ENCODE assay signal across 9 cellular contexts in genomic region chr5:170225326-170226137, GRCh38. TPM values are rescaled to one million over a fixed set of nuclear protein-coding genes. Genes with fewer than 3 reads are reported as not detected.
DNase-seq lines count a peak whose midpoint lies in the region; ATAC-seq and TF ChIP-seq lines count a peak whose summit lies in the region.
"Had no signal": no experiment of that assay in that cellular context is flagged by ENCODE, and none has a peak within 500 bp of the region (broad histone marks: within the 10 kb centered on the region; RNA-seq: fewer than 3 reads in every experiment).

No MANE protein-coding gene starts in this region.

- H3K23ac ChIP-seq in mesenchymal stem cell (ENCODE audit: low read length in 2 of 2), result no peak overlapping the region

- H3K4ac ChIP-seq in mesenchymal stem cell (ENCODE audit: low read depth in 1 of 2, low read length in 2 of 2), result peak overlapping the region in 1 of 2 experiments; percentile 52

- H2BK5ac ChIP-seq in mesenchymal stem cell (ENCODE audit: low read depth, low read length, poor library complexity, severe bottlenecking), result no peak overlapping the region

- H3K4me1 ChIP-seq in Caco-2, result no peaks in the 10 kb centered on the region
- no peaks in the 10 kb centered on the region for H3K4me1 ChIP-seq in mesenchymal stem cell (ENCODE audit: control insufficient read depth, insufficient read depth, low read depth, low read length)

- H2BK15ac ChIP-seq in mesenchymal stem cell (ENCODE audit: low read depth, poor library complexity, severe bottlenecking), result no peak overlapping the region

- no TSS peak for BruUV-seq in Caco-2 (replicated peaks; lab: Mats Ljungman, UMichigan)

- H3K79me1 ChIP-seq in mesenchymal stem cell (replicated peaks; ENCODE audit: low read length, poor library complexity, severe bottlenecking), result no peaks in the 10 kb centered on the region

- peak overlapping the region in 1 of 2 experiments; percentile 94 for H3K14ac ChIP-seq in mesenchymal stem cell (ENCODE audit: low read length in 2 of 2)

- DNase-seq in Caco-2, result peak; percentile 59 to 69
- peak; percentile 84 for DNase-seq in NCI-H69 (lab: John Stamatoyannopoulos, UW)
- DNase-seq in activated CD4-positive, alpha-beta memory T cell treated with anti-CD3 and anti-CD28 coated beads for 36 hours, result peak; percentile 81
- peak; percentile 72 for DNase-seq in effector CD4-positive, alpha-beta T cell
- peak; percentile 68 for DNase-seq in mesenchymal stem cell
- peak; percentile 36 to 51 for DNase-seq in stimulated activated CD8-positive, alpha-beta memory T cell treated with anti-CD3 and anti-CD28 coated beads, Interleukin-15, amount 100 ng/mL, for 4 hours (ENCODE audit: low read depth in 2 of 2)

- H3K4me3 ChIP-seq in Caco-2 (ENCODE audit: low read depth, low read length), result no peak overlapping the region
- no peak overlapping the region for H3K4me3 ChIP-seq in mesenchymal stem cell (ENCODE audit: insufficient read depth in 1 of 2, low read depth in 1 of 2, low read length in 2 of 2)

- H3K9me3 ChIP-seq in Caco-2 (no peaks in the 10 kb centered on the region), mesenchymal stem cell (ENCODE audit: control insufficient read depth, low read length) (no peaks in the 10 kb centered on the region)

- H3K36me3 ChIP-seq in Caco-2 (ENCODE audit: control insufficient read depth, insufficient read depth, low read length), result no peaks in the 10 kb centered on the region
- H3K36me3 ChIP-seq in mesenchymal stem cell (ENCODE audit: control insufficient read depth in 1 of 2, insufficient read depth in 2 of 2, low read depth in 1 of 2, low read length in 2 of 2), result no peaks in the 10 kb centered on the region

- no peaks in the 10 kb centered on the region for H3K9me3 Mint-ChIP-seq in Caco-2 (ENCODE audit: unreplicated experiment)
- no peaks in the 10 kb centered on the region for H3K9me3 Mint-ChIP-seq in activated CD4-positive, alpha-beta memory T cell treated with anti-CD3 and anti-CD28 coated beads for 36 hours

- H4K8ac ChIP-seq in mesenchymal stem cell (ENCODE audit: low read length), result no peak overlapping the region

- H2BK120ac ChIP-seq in mesenchymal stem cell (ENCODE audit: low read depth, low read length), result no peak overlapping the region

- no peaks in the 10 kb centered on the region; the same call in 1 of the 2 replicates for H3K27me3 ChIP-seq in Caco-2 (replicated peaks; ENCODE audit: control insufficient read depth, insufficient read depth, low read length)
- no peaks in the 10 kb centered on the region for H3K27me3 ChIP-seq in mesenchymal stem cell (ENCODE audit: control insufficient read depth in 1 of 2, insufficient read depth in 1 of 2, low read length in 2 of 2)

- peak overlapping the region; percentile 6 to 77 for H3K18ac ChIP-seq in mesenchymal stem cell (ENCODE audit: low read depth in 1 of 2, low read length in 2 of 2)

- H2AK5ac ChIP-seq in mesenchymal stem cell (ENCODE audit: low read length, severe bottlenecking), result no peak overlapping the region

- TF ChIP-seq CTCF in Caco-2 (IDR thresholded peaks at IDR 0.05; ENCODE audit: insufficient read depth in 1 of 2, low read depth in 1 of 2, low read length in 1 of 2, severe bottlenecking in 1 of 2, unreplicated experiment in 1 of 2), result peak; percentile 69 to 75

- CTCF ChIA-PET in Caco-2 (lab: Charles Lee), result interaction anchor here (0.6 to 1.4 kb wide), 7 partner anchors 40 to 408 kb away, joined by 3 to 9 read pairs (median 5); no protein-coding TSS in a partner anchor
- CTCF ChIA-PET in activated CD4-positive, alpha-beta memory T cell treated with anti-CD3 and anti-CD28 coated beads for 36 hours (lab: Charles Lee), result interaction anchor here (0.7 to 10.2 kb wide), 47 partner anchors 8 to 399 kb away, joined by 3 to 221 read pairs (median 4); partner anchors contain the start of gene LCP2

- WGBS in mesenchymal stem cell, result 47% methylated on average over 5 of the region's 7 CpGs

- H3K4me2 ChIP-seq in mesenchymal stem cell (ENCODE audit: low read length, poor library complexity, severe bottlenecking), result no peak overlapping the region

- no peak overlapping the region for H3K27ac Mint-ChIP-seq in Caco-2 (ENCODE audit: unreplicated experiment)
- no peak overlapping the region for H3K27ac Mint-ChIP-seq in activated CD4-positive, alpha-beta memory T cell treated with anti-CD3 and anti-CD28 coated beads for 36 hours

- H2AFZ ChIP-seq in mesenchymal stem cell (ENCODE audit: low read depth, low read length), result no peak overlapping the region

- peaks cover 8% of the 10 kb centered on the region for H3K27me3 Mint-ChIP-seq in Caco-2 (ENCODE audit: insufficient read depth, unreplicated experiment)
- no peaks in the 10 kb centered on the region for H3K27me3 Mint-ChIP-seq in activated CD4-positive, alpha-beta memory T cell treated with anti-CD3 and anti-CD28 coated beads for 36 hours

- peak; percentile 53 for ATAC-seq in HG02571 (IDR thresholded peaks at IDR 0.05; ENCODE audit: unreplicated experiment)
- no peak for ATAC-seq in HG03196 (IDR thresholded peaks at IDR 0.05; ENCODE audit: unreplicated experiment)

- peak overlapping the region; percentile 38 to 83 for H2BK12ac ChIP-seq in mesenchymal stem cell (ENCODE audit: low read length in 2 of 2)

- POLR2A ChIA-PET in Caco-2 (lab: Charles Lee), result no interaction called here
- POLR2A ChIA-PET in activated CD4-positive, alpha-beta memory T cell treated with anti-CD3 and anti-CD28 coated beads for 36 hours (lab: Charles Lee), result no interaction called here

- no peak overlapping the region for H3K27ac ChIP-seq in mesenchymal stem cell (ENCODE audit: low read length, poor library complexity, severe bottlenecking)

- H4K91ac ChIP-seq in mesenchymal stem cell (ENCODE audit: low read length), result no peak overlapping the region

- H3K4me3 Mint-ChIP-seq in Caco-2 (ENCODE audit: unreplicated experiment), result no peak overlapping the region
- H3K4me3 Mint-ChIP-seq in activated CD4-positive, alpha-beta memory T cell treated with anti-CD3 and anti-CD28 coated beads for 36 hours, result no peak overlapping the region

- H3K4me1 Mint-ChIP-seq in Caco-2 (ENCODE audit: low read depth, unreplicated experiment), result no peaks in the 10 kb centered on the region
- H3K4me1 Mint-ChIP-seq in activated CD4-positive, alpha-beta memory T cell treated with anti-CD3 and anti-CD28 coated beads for 36 hours (ENCODE audit: low read depth), result peaks cover 3% of the 10 kb centered on the region

- no peaks in the 10 kb centered on the region for H3K36me3 Mint-ChIP-seq in Caco-2 (ENCODE audit: insufficient read depth, unreplicated experiment)
- H3K36me3 Mint-ChIP-seq in activated CD4-positive, alpha-beta memory T cell treated with anti-CD3 and anti-CD28 coated beads for 36 hours, result no peaks in the 10 kb centered on the region

- H3K9ac ChIP-seq in mesenchymal stem cell (ENCODE audit: low read length), result no peak overlapping the region

- intact Hi-C loops in Caco-2 (cut with micrococcal nuclease; ENCODE audit: unreplicated experiment), result loop anchor here (1.0 to 10.0 kb wide), 4 partner anchors 119 to 961 kb away; no protein-coding TSS in a partner anchor
- intact Hi-C loops in activated CD4-positive, alpha-beta memory T cell treated with anti-CD3 and anti-CD28 coated beads for 36 hours (cut with micrococcal nuclease), result loop anchor here (1.0 to 10.0 kb wide), 4 partner anchors 49 to 399 kb away; no protein-coding TSS in a partner anchor

RNA-seq across cellular contexts. Expression of gene C5orf58, which starts 7.3 kb away (rescaled TPM):
- not detected in 2 replicates for total RNA-seq in Caco-2 (2022)
- total RNA-seq in activated CD4-positive, alpha-beta memory T cell treated with anti-CD3 and anti-CD28 coated beads for 36 hours, result not detected
- not detected for polyA plus RNA-seq in mesenchymal stem cell (2013, experiment 1 of 2)
- polyA plus RNA-seq in mesenchymal stem cell (2013, experiment 2 of 2), result not detected
- total RNA-seq: T-helper 1 cell treated with Interleukin-12 subunit alpha and Interleukin-12 subunit beta and Interleukin-4 antibody, amounts not matched to agents 30 ng/mL and 1 ng/mL, for 36 hours had no signal
